In the genomic region with DNA sequence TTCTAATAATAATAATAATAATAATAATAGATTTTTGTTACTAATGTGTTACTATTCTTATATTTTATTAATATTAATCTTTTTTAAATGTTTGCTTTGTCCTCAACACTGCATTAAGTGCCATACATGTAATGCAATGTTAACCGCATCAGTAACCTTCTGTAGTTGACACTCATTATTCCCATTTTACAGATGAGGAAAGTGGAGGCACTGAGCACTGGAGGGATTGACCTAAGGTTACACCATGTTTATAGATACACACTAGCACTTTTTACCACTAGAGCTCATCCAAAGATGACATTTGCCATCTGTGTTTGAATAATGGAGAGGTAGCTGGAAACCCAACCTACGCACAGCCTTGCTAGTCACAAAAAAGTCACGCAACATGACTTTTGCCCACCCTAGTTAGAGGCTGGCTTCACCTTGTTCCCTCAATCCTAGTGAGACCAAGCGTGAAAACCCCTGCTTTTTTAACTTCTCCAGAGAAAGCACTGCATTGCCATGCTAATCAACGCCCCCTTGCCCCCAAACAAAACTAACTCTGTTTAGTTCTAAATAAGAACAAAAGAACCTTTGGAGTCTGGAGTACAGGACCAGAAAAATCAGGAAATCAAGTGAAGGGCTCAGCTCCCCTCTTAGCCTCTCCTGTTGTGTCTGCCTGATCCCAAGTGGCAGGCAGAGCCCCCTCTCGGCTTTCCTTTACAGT, we compare ENCODE assay signal across 24 cellular contexts. TPM values are rescaled to one million over a fixed set of nuclear protein-coding genes. Genes with fewer than 3 reads are reported as not detected.
A peak's percentile ranks its signal among the peaks of the same experiment; 100 is the strongest.
DNase-seq lines count a peak whose midpoint lies in the region; ATAC-seq and TF ChIP-seq lines count a peak whose summit lies in the region.
"Had no signal": no experiment of that assay in that cellular context is flagged by ENCODE, and none has a peak within 500 bp of the region (broad histone marks: within the 10 kb centered on the region; RNA-seq: fewer than 3 reads in every experiment).

No MANE protein-coding gene starts in this region.

- H3K36me3 ChIP-seq in OCI-LY1 (ENCODE audit: insufficient read depth, low read length) (peaks cover 17% of the 10 kb centered on the region; the same call in 1 of the 2 replicates), PC-9 (ENCODE audit: low read depth) (no peaks in the 10 kb centered on the region), PC-3 (ENCODE audit: low read depth, low read length) (no peaks in the 10 kb centered on the region)
- H3K36me3 ChIP-seq: thoracic aorta had no signal

- H3K9me3 ChIP-seq in OCI-LY1 (ENCODE audit: low read length) (no peaks in the 10 kb centered on the region), PC-9 (ENCODE audit: insufficient read depth, low read depth) (no peaks in the 10 kb centered on the region), PC-3 (ENCODE audit: low read length) (no peaks in the 10 kb centered on the region)
- H3K9me3 ChIP-seq: thoracic aorta had no signal

- H3K27ac Mint-ChIP-seq in activated naive CD4-positive, alpha-beta T cell treated with anti-CD3 and anti-CD28 coated beads, Interleukin-2, amount 10 ng/mL, durations not matched to agents 7 days and 5 days = peak overlapping the region; percentile 5
- H3K27ac Mint-ChIP-seq: stimulated activated memory B cell treated with anti-CD40 and anti-IgM and Interleukin-4, amounts not matched to agents 10 μg/mL and 1 μg/mL and 100 μg/mL, for 72 hours had no signal

- H3K4me1 ChIP-seq in OCI-LY1 (ENCODE audit: insufficient read depth, low read length, severe bottlenecking) (peaks cover 51% of the 10 kb centered on the region), PC-9 (replicated peaks; ENCODE audit: insufficient read depth) (peaks cover 20% of the 10 kb centered on the region), PC-3 (ENCODE audit: insufficient read depth, low read length) (peaks cover 29% of the 10 kb centered on the region)

- intact Hi-C loops in PC-9 (cut with micrococcal nuclease; ENCODE audit: unreplicated experiment) = loop anchor here (2.0 to 10.0 kb wide), 3 partner anchors 19 to 84 kb away; no protein-coding TSS in a partner anchor
- intact Hi-C loops in PC-3 (cut with micrococcal nuclease) = no loop called here

- H3K27me3 Mint-ChIP-seq in activated naive CD4-positive, alpha-beta T cell treated with anti-CD3 and anti-CD28 coated beads, Interleukin-2, amount 10 ng/mL, durations not matched to agents 7 days and 5 days = peaks cover 24% of the 10 kb centered on the region
- H3K27me3 Mint-ChIP-seq: naive B cell; stimulated activated memory B cell treated with anti-CD40 and anti-IgM and Interleukin-4, amounts not matched to agents 10 μg/mL and 1 μg/mL and 100 μg/mL, for 72 hours had no signal

- H3K4me1 Mint-ChIP-seq in activated naive CD4-positive, alpha-beta T cell treated with anti-CD3 and anti-CD28 coated beads, Interleukin-2, amount 10 ng/mL, durations not matched to agents 7 days and 5 days = peaks cover 73% of the 10 kb centered on the region

- H3K4me3 ChIP-seq in OCI-LY1 (ENCODE audit: low read depth, low read length, poor library complexity, severe bottlenecking) = peak overlapping the region; percentile 23
- no peak overlapping the region for H3K4me3 ChIP-seq in PC-9
- no peak overlapping the region for H3K4me3 ChIP-seq in PC-3 (ENCODE audit: low read length)
- H3K4me3 ChIP-seq: coronary artery, thoracic aorta had no signal

- H3K79me2 ChIP-seq in OCI-LY1 (ENCODE audit: insufficient read depth, low read length) = peaks cover 28% of the 10 kb centered on the region
- peaks cover 3% of the 10 kb centered on the region; the same call in 1 of the 2 replicates for H3K79me2 ChIP-seq in PC-9 (ENCODE audit: low read depth)
- H3K79me2 ChIP-seq in PC-3 (ENCODE audit: low read length) = no peaks in the 10 kb centered on the region

- POLR2A ChIA-PET in PC-9 (lab: Charles Lee; ENCODE audit: unreplicated experiment) = no interaction called here
- POLR2A ChIA-PET in PC-3 (lab: Charles Lee; ENCODE audit: unreplicated experiment) = no interaction called here

- H3K9ac ChIP-seq in OCI-LY1 (ENCODE audit: low read length) = no peak overlapping the region
- no peak overlapping the region for H3K9ac ChIP-seq in PC-3 (ENCODE audit: low read length)

- H4K20me1 ChIP-seq in OCI-LY1 (ENCODE audit: insufficient read depth, low read length) = no peaks in the 10 kb centered on the region
- no peaks in the 10 kb centered on the region for H4K20me1 ChIP-seq in PC-9 (ENCODE audit: insufficient read depth)
- no peaks in the 10 kb centered on the region for H4K20me1 ChIP-seq in PC-3 (ENCODE audit: low read length)

- peak overlapping the region; percentile 12; the same call in 1 of the 2 replicates for H3K4me2 ChIP-seq in OCI-LY1 (ENCODE audit: low read length)
- no peak overlapping the region for H3K4me2 ChIP-seq in PC-9
- H3K4me2 ChIP-seq in PC-3 (ENCODE audit: low read length) = no peak overlapping the region

- peak overlapping the region; percentile 3 for H3K4me3 Mint-ChIP-seq in activated naive CD4-positive, alpha-beta T cell treated with anti-CD3 and anti-CD28 coated beads, Interleukin-2, amount 10 ng/mL, durations not matched to agents 7 days and 5 days
- H3K4me3 Mint-ChIP-seq: stimulated activated memory B cell treated with anti-CD40 and anti-IgM and Interleukin-4, amounts not matched to agents 10 μg/mL and 1 μg/mL and 100 μg/mL, for 72 hours had no signal

- TF ChIP-seq CTCF in OCI-LY1 (IDR thresholded peaks at IDR 0.05; ENCODE audit: low read length) = no peak
- no peak for TF ChIP-seq CTCF in PC-9 (conservative IDR thresholded peaks at IDR 0.05)
- no peak for TF ChIP-seq CTCF in PC-3 (conservative IDR thresholded peaks at IDR 0.05; ENCODE audit: low read depth, low read length)

- H3K36me3 Mint-ChIP-seq in activated naive CD4-positive, alpha-beta T cell treated with anti-CD3 and anti-CD28 coated beads, Interleukin-2, amount 10 ng/mL, durations not matched to agents 7 days and 5 days = peaks cover 6% of the 10 kb centered on the region
- H3K36me3 Mint-ChIP-seq: naive B cell; stimulated activated memory B cell treated with anti-CD40 and anti-IgM and Interleukin-4, amounts not matched to agents 10 μg/mL and 1 μg/mL and 100 μg/mL, for 72 hours had no signal

- H3K9me2 ChIP-seq in OCI-LY1 (ENCODE audit: low read depth, low read length) (no peaks in the 10 kb centered on the region), PC-9 (ENCODE audit: insufficient read depth) (no peaks in the 10 kb centered on the region), PC-3 (replicated peaks; ENCODE audit: low read length) (no peaks in the 10 kb centered on the region)

- no peak for DNase-seq in activated naive CD4-positive, alpha-beta T cell treated with anti-CD3 and anti-CD28 coated beads, Interleukin-2, amount 10 ng/mL, durations not matched to agents 7 days and 5 days
- no peak for DNase-seq in activated naive CD4-positive, alpha-beta T cell treated with anti-CD3 and anti-CD28 coated beads, Interleukin-2, amount 50 U/mL, for 16 hours
- DNase-seq in left kidney (ENCODE audit: low read depth, low spot score) (peak; percentile 9), mucosa of gallbladder (ENCODE audit: low spot score) (no peak), PC-9 (no peak), PC-3 (no peak)
- DNase-seq: 8988T; activated CD4-positive, CD25-positive, alpha-beta regulatory T cell treated with anti-CD3 and anti-CD28 coated beads, Interleukin-2, amount 50 U/mL, for 72 hours; activated CD8-positive, alpha-beta T cell treated with anti-CD3 and anti-CD28 coated beads, Interleukin-2, amount 10 ng/mL, durations not matched to agents 7 days and 5 days; activated T-cell treated with anti-CD3 and anti-CD28 coated beads, Interleukin-2, amount 50 U/mL, for 1 hour; amniotic stem cell; Calu3; HCEC 1CT; KG1; naive B cell; NCI-H1694 treated with DMSO at 0.1 percent for 48 hours; stimulated activated CD4-positive, alpha-beta T cell treated with anti-CD3 and anti-CD28 coated beads, Interleukin-2, amount 100 ng/mL, for 24 hours; SW 1271 had no signal

- H3F3A ChIP-seq in OCI-LY1 (ENCODE audit: insufficient read depth, low read length) = 0 out of 2 replicates have a peak, but pooled peaks cover 7% of the 10 kb centered on the region
- H3F3A ChIP-seq in PC-9 (ENCODE audit: insufficient read depth, low read depth) = peaks cover 18% of the 10 kb centered on the region
- H3F3A ChIP-seq in PC-3 (ENCODE audit: low read length, unreplicated experiment) = no peaks in the 10 kb centered on the region

- H2AFZ ChIP-seq in OCI-LY1 (ENCODE audit: low read length) (no peak overlapping the region), PC-9 (no peak overlapping the region), PC-3 (ENCODE audit: low read length) (no peak overlapping the region)

- ATAC-seq in GM21576 (IDR thresholded peaks at IDR 0.05; ENCODE audit: unreplicated experiment) = no peak
- ATAC-seq in PC-3 = no peak
- ATAC-seq: activated CD8-positive, alpha-beta T cell treated with anti-CD3 and anti-CD28 coated beads, Interleukin-2, amount 10 ng/mL, durations not matched to agents 7 days and 5 days; Right ventricle myocardium inferior; stimulated activated memory B cell treated with anti-CD40 and anti-IgM and Interleukin-4, amounts not matched to agents 10 μg/mL and 1 μg/mL and 100 μg/mL, for 72 hours had no signal

- no peaks in the 10 kb centered on the region for H3K27me3 ChIP-seq in OCI-LY1 (ENCODE audit: insufficient read depth, low read length)
- no peaks in the 10 kb centered on the region for H3K27me3 ChIP-seq in PC-9 (ENCODE audit: insufficient read depth, low read depth)
- H3K27me3 ChIP-seq in PC-3 (ENCODE audit: low read length) = 0 out of 2 replicates have a peak, but pooled peaks cover 3% of the 10 kb centered on the region

- H3K9me3 Mint-ChIP-seq in activated naive CD4-positive, alpha-beta T cell treated with anti-CD3 and anti-CD28 coated beads, Interleukin-2, amount 10 ng/mL, durations not matched to agents 7 days and 5 days = no peaks in the 10 kb centered on the region
- H3K9me3 Mint-ChIP-seq: naive B cell; stimulated activated memory B cell treated with anti-CD40 and anti-IgM and Interleukin-4, amounts not matched to agents 10 μg/mL and 1 μg/mL and 100 μg/mL, for 72 hours had no signal

- BruUV-seq in PC-9 (replicated peaks; lab: Mats Ljungman, UMichigan) = no TSS peak
- no TSS peak for BruUV-seq in PC-3 (replicated peaks; lab: Mats Ljungman, UMichigan)

- H3K27ac ChIP-seq in OCI-LY1 (ENCODE audit: low read depth, low read length, poor library complexity, severe bottlenecking) = peak overlapping the region; percentile 52
- no peak overlapping the region for H3K27ac ChIP-seq in PC-9
- H3K27ac ChIP-seq in PC-3 (ENCODE audit: low read length) = no peak overlapping the region
- H3K27ac ChIP-seq: coronary artery, thoracic aorta had no signal

- CTCF ChIA-PET in activated naive CD4-positive, alpha-beta T cell treated with anti-CD3 and anti-CD28 coated beads, Interleukin-2, amount 10 ng/mL, durations not matched to agents 7 days and 5 days (lab: Charles Lee) = interaction anchor here (1.6 to 3.2 kb wide), 3 partner anchors 105 to 143 kb away, joined by 9 to 11 read pairs (median 9); no protein-coding TSS in a partner anchor
- CTCF ChIA-PET in PC-9 (lab: Charles Lee) (no interaction called here), PC-3 (lab: Charles Lee) (no interaction called here)

RNA-seq across cellular contexts. Expression of a gene that starts 2.3 kb away (rescaled TPM):
- 2.0 TPM for total RNA-seq in mucosa of gallbladder
- total RNA-seq in PC-9 (2021) = 4.0 and 6.6 TPM in 2 replicates
- 1.3 and 2.1 TPM in 2 replicates for total RNA-seq in PC-3 (2014; rRNA removed)

RNA-seq across cellular contexts. Expression of a gene that starts 2.7 kb away (rescaled TPM):
- 0.49 TPM for total RNA-seq in mucosa of gallbladder
- 0.70 and 0.83 TPM in 2 replicates for total RNA-seq in PC-9 (2021)
- 1.2 and 1.4 TPM in 2 replicates for total RNA-seq in PC-3 (2014; rRNA removed)

RNA-seq across cellular contexts. Expression of a gene that starts 45.8 kb away (rescaled TPM):
- total RNA-seq in mucosa of gallbladder (64.7 TPM), PC-9 (2021) (60.8 and 88.3 TPM in 2 replicates), PC-3 (2014; rRNA removed) (81.1 and 88.5 TPM in 2 replicates)
